10 cellular contexts compared by ENCODE assay signal in the genomic region with DNA sequence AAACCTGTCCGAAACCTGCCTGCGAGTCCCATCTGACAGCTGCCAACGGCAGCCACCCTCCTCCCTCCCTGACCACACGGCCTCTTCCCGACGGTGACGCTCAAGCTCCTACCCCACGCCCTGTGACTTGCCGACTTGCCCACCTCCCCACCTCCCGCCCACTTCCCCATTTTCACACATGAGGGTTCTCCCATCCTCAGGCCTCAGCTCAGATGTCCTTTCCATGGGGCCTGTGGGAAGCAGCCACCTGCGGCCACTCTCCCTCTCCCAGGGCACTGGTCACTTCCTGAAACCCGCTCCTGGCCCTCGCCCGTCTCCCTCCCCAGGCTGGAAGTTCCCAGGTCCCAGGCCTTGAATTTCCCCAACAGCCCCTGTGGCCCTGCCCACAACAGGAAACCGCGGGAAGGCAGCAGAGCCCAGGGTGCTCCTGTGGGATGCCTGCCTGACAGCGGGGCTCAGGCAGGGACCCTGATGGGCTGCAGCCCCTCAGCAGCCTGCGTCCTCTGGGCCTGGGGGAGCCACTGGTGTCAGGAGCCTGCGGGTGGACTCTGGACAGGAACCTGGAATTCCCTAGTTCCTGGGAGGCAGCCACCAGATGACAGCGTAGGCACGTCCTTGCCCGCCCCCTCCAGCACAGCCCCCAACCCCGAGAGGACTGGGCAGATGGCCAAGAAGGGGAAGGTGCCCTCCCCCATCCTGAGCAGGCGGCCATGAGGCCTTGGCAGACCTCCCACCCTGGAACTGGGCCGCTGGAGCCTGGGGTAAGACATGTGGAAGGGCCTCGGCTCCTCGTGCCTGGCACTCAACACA.
DNase-seq lines count a peak whose midpoint lies in the region; ATAC-seq and TF ChIP-seq lines count a peak whose summit lies in the region.
"Had no signal": no experiment of that assay in that cellular context is flagged by ENCODE, and none has a peak within 500 bp of the region (broad histone marks: within the 10 kb centered on the region; RNA-seq: fewer than 3 reads in every experiment).

No MANE protein-coding gene starts in this region.

- DNase-seq in NCI-H1417 (lab: John Stamatoyannopoulos, UW) (peak; percentile 60 to 85 (median 68)), NCI-H1417 treated with DMSO at 0.1 percent for 48 hours (lab: John Stamatoyannopoulos, UW) (no peak), NCI-H2171 (lab: John Stamatoyannopoulos, UW) (peak; percentile 83), osteoblast (ENCODE audit: insufficient read length, low spot score, missing footprints) (peak; percentile 88), BE2C (no peak)
- DNase-seq in stimulated activated naive CD4-positive, alpha-beta T cell (lab: John Stamatoyannopoulos, UW) = no peak

- H3K4me1 Mint-ChIP-seq in brain = peaks cover 88% of the 10 kb centered on the region

- H3K27ac ChIP-seq in osteoblast (ENCODE audit: low read depth, low read length) = no peak overlapping the region
- H3K27ac ChIP-seq: 22Rv1 had no signal

- no peaks in the 10 kb centered on the region for H3K79me2 ChIP-seq in osteoblast (ENCODE audit: insufficient read depth, low read length)

- no peaks in the 10 kb centered on the region for H3K36me3 ChIP-seq in osteoblast (ENCODE audit: insufficient read depth, low read length)
- no peaks in the 10 kb centered on the region for H3K36me3 ChIP-seq in BE2C

- peak overlapping the region in 4 of 5 experiments; percentile 95 to 98 (median 98) for H3K27ac Mint-ChIP-seq in brain
- H3K27ac Mint-ChIP-seq: activated T-cell treated with anti-CD3 and anti-CD28 coated beads, Interleukin-2, amount 50 U/mL, for 24 hours had no signal

- TF ChIP-seq CTCF in brain (conservative IDR thresholded peaks at IDR 0.05) = no peak
- no peak for TF ChIP-seq CTCF in osteoblast (IDR thresholded peaks at IDR 0.05; ENCODE audit: extremely low read depth, low read depth, low read length)
- no peak for TF ChIP-seq CTCF in BE2C (IDR thresholded peaks at IDR 0.05; ENCODE audit: low read depth, low read length)

- H3K4me3 ChIP-seq in osteoblast (ENCODE audit: insufficient read depth, low read length) (no peak overlapping the region), BE2C (ENCODE audit: low read depth, low read length) (no peak overlapping the region)

- H3K9me3 Mint-ChIP-seq in brain = peaks cover 3 to 28% (median 13%) of the 10 kb centered on the region in 5 experiments

- H3K27me3 ChIP-seq in osteoblast (ENCODE audit: insufficient read depth, low read length) (peaks cover 44% of the 10 kb centered on the region), BE2C (no peaks in the 10 kb centered on the region)

- no peaks in the 10 kb centered on the region for H3K4me1 ChIP-seq in osteoblast (ENCODE audit: insufficient read depth, low read length)
- peaks cover 5% of the 10 kb centered on the region; the same call in 1 of the 2 replicates for H3K4me1 ChIP-seq in BE2C

- no peaks in the 10 kb centered on the region for H4K20me1 ChIP-seq in osteoblast (ENCODE audit: insufficient read depth, low read length)

- H3K4me2 ChIP-seq in osteoblast (ENCODE audit: insufficient read depth, low read length) = no peak overlapping the region

- peaks cover 6% of the 10 kb centered on the region for H3K36me3 Mint-ChIP-seq in brain

- peaks cover 6% of the 10 kb centered on the region for H3K27me3 Mint-ChIP-seq in brain
- H3K27me3 Mint-ChIP-seq: activated T-cell treated with anti-CD3 and anti-CD28 coated beads, Interleukin-2, amount 50 U/mL, for 24 hours had no signal

- peak overlapping the region; percentile 45 to 75 (median 65) for H3K4me3 Mint-ChIP-seq in brain

- H3K9me3 ChIP-seq in osteoblast (ENCODE audit: low read depth, low read length) (no peaks in the 10 kb centered on the region), BE2C (no peaks in the 10 kb centered on the region)

- ATAC-seq in GM21528 (IDR thresholded peaks at IDR 0.05; ENCODE audit: low FRiP score, unreplicated experiment) = no peak

- no peak overlapping the region for H2AFZ ChIP-seq in osteoblast (ENCODE audit: low read length)

Comparison
In these comparisons a context has a peak if more than half of its experiments do, and no peak if none do; other contexts are left out.
1. DNase-seq: peak in NCI-H1417 (3 of 3), NCI-H2171 (single experiment) and osteoblast (single experiment); none in NCI-H1417 treated with DMSO at 0.1 percent for 48 hours (single experiment), stimulated activated naive CD4-positive, alpha-beta T cell (0 of 6) and BE2C (single experiment).